In the genomic region with DNA sequence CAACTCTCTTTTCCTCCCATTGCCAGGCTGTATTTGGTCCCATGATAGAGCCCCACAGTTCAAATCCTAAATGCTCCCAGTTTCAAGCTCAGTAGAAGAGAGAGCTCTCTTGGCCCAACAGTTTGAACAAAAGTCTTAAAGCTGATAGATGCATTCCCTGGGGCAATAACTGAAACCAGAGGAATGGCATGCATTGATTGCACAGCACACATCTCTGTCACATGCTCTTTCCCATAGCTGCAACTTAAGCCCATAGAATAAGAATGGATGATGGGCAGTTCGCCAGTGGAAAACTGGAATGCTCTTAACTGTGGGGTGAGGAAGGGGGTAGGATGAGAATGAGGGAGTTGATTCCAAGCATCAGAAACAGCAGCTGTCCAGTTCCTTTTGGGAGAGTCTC, we compare ENCODE assay signal across 23 cellular contexts.
DNase-seq lines count a peak whose midpoint lies in the region; ATAC-seq and TF ChIP-seq lines count a peak whose summit lies in the region.
"Had no signal": no experiment of that assay in that cellular context is flagged by ENCODE, and none has a peak within 500 bp of the region (broad histone marks: within the 10 kb centered on the region; RNA-seq: fewer than 3 reads in every experiment).

No MANE protein-coding gene starts in this region.

- no peaks in the 10 kb centered on the region for H3K27me3 Mint-ChIP-seq in mesothelial cell of epicardium (ENCODE audit: low read depth)
- H3K27me3 Mint-ChIP-seq: CD4-positive, alpha-beta memory T cell had no signal

- TF ChIP-seq CTCF in fibroblast of villous mesenchyme (IDR thresholded peaks at IDR 0.05; ENCODE audit: insufficient read depth, low read depth, low read length) (no peak), mesothelial cell of epicardium (IDR thresholded peaks at IDR 0.05; ENCODE audit: unreplicated experiment) (no peak)

- H3K4me1 Mint-ChIP-seq in mesothelial cell of epicardium: peaks cover 34% of the 10 kb centered on the region
- H3K4me1 Mint-ChIP-seq: CD4-positive, alpha-beta memory T cell had no signal

- no peak for ATAC-seq in HG02678 (IDR thresholded peaks at IDR 0.05; ENCODE audit: unreplicated experiment)
- ATAC-seq: A549, K562 had no signal

- peak overlapping the region; percentile 35 for H3K27ac Mint-ChIP-seq in mesothelial cell of epicardium
- H3K27ac Mint-ChIP-seq: CD4-positive, alpha-beta memory T cell had no signal

- peak; percentile 12 for DNase-seq in NCI-H226
- peak; percentile 42 for DNase-seq in fibroblast of villous mesenchyme (ENCODE audit: low read depth)
- no peak for DNase-seq in mesothelial cell of epicardium (ENCODE audit: low spot score in 2 of 2, unreplicated experiment in 2 of 2)
- no peak for DNase-seq in NOMO-1 treated with DMSO at 0.1 percent for 48 hours (lab: John Stamatoyannopoulos, UW; ENCODE audit: unreplicated experiment)
- no peak for DNase-seq in DMS153 treated with DMSO at 0.1 percent for 48 hours (lab: John Stamatoyannopoulos, UW; ENCODE audit: unreplicated experiment)
- DNase-seq in NCI-H1694 (lab: John Stamatoyannopoulos, UW): no peak
- DNase-seq: AML-193; CD4-positive, alpha-beta memory T cell; DMS 273 treated with DMSO at 0.1 percent for 48 hours; DMS79 treated with DMSO at 0.1 percent for 48 hours; Kasumi-1; MV-4-11; NCI-H1105; NCI-H1436 treated with DMSO at 0.1 percent for 48 hours; NCI-H1930; NCI-H446 treated with DMSO at 0.1 percent for 48 hours; SIG-M5; SK-N-SH; SW 1271 had no signal

- no peak overlapping the region for H3K4me3 Mint-ChIP-seq in mesothelial cell of epicardium
- H3K4me3 Mint-ChIP-seq: CD4-positive, alpha-beta memory T cell had no signal

- H3K36me3 Mint-ChIP-seq in mesothelial cell of epicardium: no peaks in the 10 kb centered on the region
- H3K36me3 Mint-ChIP-seq: CD4-positive, alpha-beta memory T cell had no signal

- no peaks in the 10 kb centered on the region for H3K9me3 Mint-ChIP-seq in mesothelial cell of epicardium

- H3K4me3 ChIP-seq in fibroblast of villous mesenchyme (ENCODE audit: low read depth, low read length): no peak overlapping the region
- H3K4me3 ChIP-seq: A549; BLaER1 treated with 17β-estradiol and CSF1 and Interleukin-3, amounts not matched to agents 10 nM and 100 nM; K562 had no signal

Comparison
In these comparisons a context has a peak if more than half of its experiments do, and no peak if none do; other contexts are left out.
1. DNase-seq: peak in NCI-H226 (single experiment) and fibroblast of villous mesenchyme (single experiment); none in mesothelial cell of epicardium (0 of 2), NOMO-1 treated with DMSO at 0.1 percent for 48 hours (single experiment), DMS153 treated with DMSO at 0.1 percent for 48 hours (single experiment) and NCI-H1694 (single experiment).